Comparison of ENCODE assay signal across 23 cellular contexts in genomic region chr13:62629618-62630017, GRCh38.
"Had no signal": no experiment of that assay in that cellular context is flagged by ENCODE, and none has a peak within 500 bp of the region (broad histone marks: within the 10 kb centered on the region; RNA-seq: fewer than 3 reads in every experiment).

No MANE protein-coding gene starts in this region.

- H3K4me3 ChIP-seq: coronary artery, esophagus squamous epithelium, left ventricle myocardium inferior, mucosa of descending colon, tibial artery had no signal

- H3K4me1 Mint-ChIP-seq: activated CD4-positive, alpha-beta T cell treated with anti-CD3 and anti-CD28 coated beads for 36 hours; activated CD8-positive, alpha-beta memory T cell treated with anti-CD3 and anti-CD28 coated beads, Interleukin-2, amount 10 ng/mL, durations not matched to agents 7 days and 5 days; activated naive CD4-positive, alpha-beta T cell treated with anti-CD3 and anti-CD28 coated beads, Interleukin-2, amount 50 U/mL, for 24 hours; naive thymus-derived CD8-positive, alpha-beta T cell; stimulated activated naive B cell treated with anti-CD40 and anti-IgM and Interleukin-4, amounts not matched to agents 10 μg/mL and 1 μg/mL and 100 μg/mL, for 72 hours had no signal

- FAIRE-seq: endothelial cell of umbilical vein, kidney, urothelium cell line had no signal

- H3K4me1 ChIP-seq: esophagus squamous epithelium, left ventricle myocardium inferior, parathyroid adenoma, tibial artery had no signal

- H3K27ac Mint-ChIP-seq: activated CD4-positive, alpha-beta memory T cell treated with anti-CD3 and anti-CD28 coated beads for 36 hours; activated CD4-positive, alpha-beta T cell treated with anti-CD3 and anti-CD28 coated beads for 36 hours; activated CD8-positive, alpha-beta memory T cell treated with anti-CD3 and anti-CD28 coated beads, Interleukin-2, amount 10 ng/mL, durations not matched to agents 7 days and 5 days; activated naive CD4-positive, alpha-beta T cell treated with anti-CD3 and anti-CD28 coated beads, Interleukin-2, amount 50 U/mL, for 24 hours; naive thymus-derived CD8-positive, alpha-beta T cell; stimulated activated naive B cell treated with anti-CD40 and anti-IgM and Interleukin-4, amounts not matched to agents 10 μg/mL and 1 μg/mL and 100 μg/mL, for 72 hours had no signal

- H3K27me3 ChIP-seq: esophagus squamous epithelium, tibial artery had no signal

- H3K36me3 ChIP-seq: esophagus squamous epithelium, left ventricle myocardium inferior, tibial artery had no signal

- H3K27ac ChIP-seq: coronary artery, esophagus squamous epithelium, left ventricle myocardium inferior, parathyroid adenoma, tibial artery had no signal

- H3K4me3 Mint-ChIP-seq: activated CD4-positive, alpha-beta memory T cell treated with anti-CD3 and anti-CD28 coated beads for 36 hours; activated CD4-positive, alpha-beta T cell treated with anti-CD3 and anti-CD28 coated beads for 36 hours; activated CD8-positive, alpha-beta memory T cell treated with anti-CD3 and anti-CD28 coated beads, Interleukin-2, amount 10 ng/mL, durations not matched to agents 7 days and 5 days; activated naive CD4-positive, alpha-beta T cell treated with anti-CD3 and anti-CD28 coated beads, Interleukin-2, amount 50 U/mL, for 24 hours; naive thymus-derived CD8-positive, alpha-beta T cell; stimulated activated naive B cell treated with anti-CD40 and anti-IgM and Interleukin-4, amounts not matched to agents 10 μg/mL and 1 μg/mL and 100 μg/mL, for 72 hours had no signal

- H3K9ac ChIP-seq: parathyroid adenoma had no signal

- H3K36me3 Mint-ChIP-seq: activated CD4-positive, alpha-beta memory T cell treated with anti-CD3 and anti-CD28 coated beads for 36 hours; activated CD8-positive, alpha-beta memory T cell treated with anti-CD3 and anti-CD28 coated beads, Interleukin-2, amount 10 ng/mL, durations not matched to agents 7 days and 5 days; activated naive CD4-positive, alpha-beta T cell treated with anti-CD3 and anti-CD28 coated beads, Interleukin-2, amount 50 U/mL, for 24 hours; naive thymus-derived CD8-positive, alpha-beta T cell; stimulated activated naive B cell treated with anti-CD40 and anti-IgM and Interleukin-4, amounts not matched to agents 10 μg/mL and 1 μg/mL and 100 μg/mL, for 72 hours had no signal

- ATAC-seq: activated CD4-positive, alpha-beta T cell treated with anti-CD3 and anti-CD28 coated beads for 36 hours; activated CD8-positive, alpha-beta memory T cell treated with anti-CD3 and anti-CD28 coated beads, Interleukin-2, amount 10 ng/mL, durations not matched to agents 7 days and 5 days; mucosa of descending colon; naive thymus-derived CD8-positive, alpha-beta T cell; stimulated activated naive B cell treated with anti-CD40 and anti-IgM and Interleukin-4, amounts not matched to agents 10 μg/mL and 1 μg/mL and 100 μg/mL, for 72 hours had no signal

- DNase-seq: activated CD4-positive, alpha-beta memory T cell treated with anti-CD3 and anti-CD28 coated beads for 36 hours; activated CD4-positive, alpha-beta T cell treated with anti-CD3 and anti-CD28 coated beads for 36 hours; activated CD8-positive, alpha-beta memory T cell treated with anti-CD3 and anti-CD28 coated beads, Interleukin-2, amount 10 ng/mL, durations not matched to agents 7 days and 5 days; activated effector memory CD4-positive, alpha-beta T cell treated with Interleukin-2 at 50 U/mL for 16 hours; activated T-cell treated with anti-CD3 and anti-CD28 coated beads, Interleukin-2, amount 50 U/mL, for 1 hour; amniotic stem cell; central memory CD4-positive, alpha-beta T cell; effector CD4-positive, alpha-beta T cell; esophagus squamous epithelium; hippocampal formation; kidney; left ventricle myocardium inferior; naive thymus-derived CD8-positive, alpha-beta T cell; stimulated activated CD4-positive, alpha-beta T cell treated with anti-CD3 and anti-CD28 coated beads, Interleukin-15, amount 100 ng/mL, for 24 hours; stimulated activated CD4-positive, alpha-beta T cell treated with anti-CD3 and anti-CD28 coated beads, Interleukin-4, amount 100 ng/mL, for 1 hour; stimulated activated naive B cell treated with anti-CD40 and anti-IgM and Interleukin-4, amounts not matched to agents 10 μg/mL and 1 μg/mL and 100 μg/mL, for 72 hours; tibial artery had no signal

- H3K79me2 ChIP-seq: parathyroid adenoma had no signal

- H3K27me3 Mint-ChIP-seq: activated CD4-positive, alpha-beta memory T cell treated with anti-CD3 and anti-CD28 coated beads for 36 hours; activated CD4-positive, alpha-beta T cell treated with anti-CD3 and anti-CD28 coated beads for 36 hours; activated CD8-positive, alpha-beta memory T cell treated with anti-CD3 and anti-CD28 coated beads, Interleukin-2, amount 10 ng/mL, durations not matched to agents 7 days and 5 days; activated naive CD4-positive, alpha-beta T cell treated with anti-CD3 and anti-CD28 coated beads, Interleukin-2, amount 50 U/mL, for 24 hours; naive thymus-derived CD8-positive, alpha-beta T cell; stimulated activated naive B cell treated with anti-CD40 and anti-IgM and Interleukin-4, amounts not matched to agents 10 μg/mL and 1 μg/mL and 100 μg/mL, for 72 hours had no signal

- H2AFZ ChIP-seq: parathyroid adenoma had no signal

- H3K9me3 Mint-ChIP-seq: activated CD4-positive, alpha-beta memory T cell treated with anti-CD3 and anti-CD28 coated beads for 36 hours; stimulated activated naive B cell treated with anti-CD40 and anti-IgM and Interleukin-4, amounts not matched to agents 10 μg/mL and 1 μg/mL and 100 μg/mL, for 72 hours had no signal
